ENCODE assay signal across 8 cellular contexts in genomic region chr7:1086588-1087461, GRCh38. TPM values are rescaled to one million over a fixed set of nuclear protein-coding genes. Genes with fewer than 3 reads are reported as not detected.
DNase-seq lines count a peak whose midpoint lies in the region; ATAC-seq and TF ChIP-seq lines count a peak whose summit lies in the region.

No MANE protein-coding gene starts in this region.

- peak overlapping the region; percentile 66 for H3K4me3 Mint-ChIP-seq in activated T-helper 17 cell treated with anti-CD3 and anti-CD28 coated beads, Interleukin-2, amount 50 U/mL, for 72 hours
- H3K4me3 Mint-ChIP-seq in nephron progenitor cell, result peak overlapping the region; percentile 78

- peak; percentile 72 for ATAC-seq in GM18909 (IDR thresholded peaks at IDR 0.05; ENCODE audit: poor library complexity, unreplicated experiment)
- peak; percentile 58 for ATAC-seq in HG03139 (IDR thresholded peaks at IDR 0.05; ENCODE audit: unreplicated experiment)
- ATAC-seq in Panc1, result peak; percentile 85
- ATAC-seq in activated T-helper 17 cell treated with anti-CD3 and anti-CD28 coated beads, Interleukin-2, amount 50 U/mL, for 72 hours (replicated peaks), result peak; percentile 91

- peak overlapping the region; percentile 74 for H3K27ac ChIP-seq in Panc1 (ENCODE audit: low read length)
- H3K27ac ChIP-seq in stomach smooth muscle (ENCODE audit: low read length), result peak overlapping the region; percentile 11

- H3K9me3 Mint-ChIP-seq in activated T-helper 17 cell treated with anti-CD3 and anti-CD28 coated beads, Interleukin-2, amount 50 U/mL, for 72 hours, result no peaks in the 10 kb centered on the region
- no peaks in the 10 kb centered on the region for H3K9me3 Mint-ChIP-seq in nephron progenitor cell

- peaks cover 2% of the 10 kb centered on the region for H3K4me1 Mint-ChIP-seq in activated T-helper 17 cell treated with anti-CD3 and anti-CD28 coated beads, Interleukin-2, amount 50 U/mL, for 72 hours
- peaks cover 76% of the 10 kb centered on the region for H3K4me1 Mint-ChIP-seq in nephron progenitor cell

- no peaks in the 10 kb centered on the region for H3K36me3 Mint-ChIP-seq in activated T-helper 17 cell treated with anti-CD3 and anti-CD28 coated beads, Interleukin-2, amount 50 U/mL, for 72 hours (ENCODE audit: low read depth)
- H3K36me3 Mint-ChIP-seq in nephron progenitor cell (ENCODE audit: low read depth), result peaks cover 3% of the 10 kb centered on the region

- peak; percentile 58 for DNase-seq in AG10803 (ENCODE audit: low read depth)
- DNase-seq in Panc1 (ENCODE audit: low read depth, low spot score), result no peak
- DNase-seq in fibroblast of the aortic adventitia (ENCODE audit: low read depth), result peak; percentile 66
- peak; percentile 87 for DNase-seq in nephron progenitor cell

- H3K4me3 ChIP-seq in AG10803 (ENCODE audit: low read length), result peak overlapping the region; percentile 65
- peak overlapping the region; percentile 48 to 70 for H3K4me3 ChIP-seq in Panc1 (ENCODE audit: low read depth in 2 of 2, low read length in 2 of 2)
- peak overlapping the region; percentile 68 for H3K4me3 ChIP-seq in fibroblast of the aortic adventitia (ENCODE audit: low read depth, low read length)
- peak overlapping the region; percentile 55 to 80 for H3K4me3 ChIP-seq in stomach smooth muscle (ENCODE audit: low read length in 2 of 2)

- H3K27me3 Mint-ChIP-seq in activated T-helper 17 cell treated with anti-CD3 and anti-CD28 coated beads, Interleukin-2, amount 50 U/mL, for 72 hours, result no peaks in the 10 kb centered on the region
- peaks cover 4% of the 10 kb centered on the region for H3K27me3 Mint-ChIP-seq in nephron progenitor cell (ENCODE audit: low read depth, poor library complexity)

- CTCF ChIA-PET in Panc1 (lab: Charles Lee), result interaction anchor here (0.6 to 1.3 kb wide), 5 partner anchors 13 to 324 kb away, joined by 4 to 8 read pairs (median 6); no protein-coding TSS in a partner anchor

- POLR2A ChIA-PET in Panc1 (lab: Charles Lee), result interaction anchor here (0.7 kb wide), 1 partner anchor 80 kb away, joined by 5 read pairs; no protein-coding TSS in a partner anchor

- H3K36me3 ChIP-seq in Panc1 (ENCODE audit: control insufficient read depth, insufficient read depth, low read length) (no peaks in the 10 kb centered on the region), stomach smooth muscle (ENCODE audit: control insufficient read depth in 2 of 2, insufficient read depth in 2 of 2, low read length in 2 of 2) (peaks cover 4 to 5% of the 10 kb centered on the region in 2 donors)

- H3K27me3 ChIP-seq in Panc1 (ENCODE audit: control insufficient read depth, insufficient read depth, low read length) (no peaks in the 10 kb centered on the region), stomach smooth muscle (ENCODE audit: control insufficient read depth in 1 of 2, insufficient read depth in 2 of 2, low read length in 2 of 2) (no peaks in the 10 kb centered on the region)

- H3K9me3 ChIP-seq in Panc1 (ENCODE audit: control insufficient read depth, insufficient read depth, low read depth, low read length) (no peaks in the 10 kb centered on the region), stomach smooth muscle (ENCODE audit: control insufficient read depth in 2 of 2, low read length in 2 of 2) (no peaks in the 10 kb centered on the region)

- BruUV-seq in Panc1 (replicated peaks; lab: Mats Ljungman, UMichigan), result no TSS peak

- TF ChIP-seq CTCF in AG10803 (conservative IDR thresholded peaks at IDR 0.05; ENCODE audit: low read length) (peak; percentile 62), Panc1 (IDR thresholded peaks at IDR 0.05) (peak; percentile 99), fibroblast of the aortic adventitia (IDR thresholded peaks at IDR 0.05; ENCODE audit: insufficient read depth, low read length) (peak; percentile 76), nephron progenitor cell (IDR thresholded peaks at IDR 0.05) (peak; percentile 94)

- no peak overlapping the region for H3K27ac Mint-ChIP-seq in activated T-helper 17 cell treated with anti-CD3 and anti-CD28 coated beads, Interleukin-2, amount 50 U/mL, for 72 hours
- peak overlapping the region; percentile 60 for H3K27ac Mint-ChIP-seq in nephron progenitor cell

- in situ Hi-C loops in Panc1 (cut with HindIII; ENCODE audit: low pct_unique_long_range_greater_than_20kb, low sequenced_read_pairs), result no loop called here

- H3K9ac ChIP-seq in stomach smooth muscle (ENCODE audit: low read length in 2 of 2), result peak overlapping the region; percentile 12 to 55

- intact Hi-C loops in Panc1 (cut with micrococcal nuclease; ENCODE audit: unreplicated experiment), result no loop called here

- H3K4me1 ChIP-seq in Panc1 (ENCODE audit: control insufficient read depth, insufficient read depth, low read length) (peaks cover 41% of the 10 kb centered on the region), stomach smooth muscle (ENCODE audit: control insufficient read depth, insufficient read depth, low read length) (peaks cover 31% of the 10 kb centered on the region)

RNA-seq across cellular contexts. Expression of gene GPER1, which starts 1.1 kb away (rescaled TPM):
- total RNA-seq in Panc1 (2021; ENCODE audit: unreplicated experiment), result 2.9 TPM
- polyA plus RNA-seq in Panc1 (2012; ENCODE audit: insufficient read length), result 3.9 TPM
- 1 to 10 TPM in 1 of 2 donors, under 1 TPM in 1; 0.24 to 1.1 TPM for total RNA-seq in activated T-helper 17 cell treated with anti-CD3 and anti-CD28 coated beads, Interleukin-2, amount 50 U/mL, for 72 hours
- total RNA-seq in fibroblast of the aortic adventitia (ENCODE audit: low replicate concordance), result 2.9 and 6.4 TPM in 2 replicates

RNA-seq across cellular contexts. Expression of gene GPR146, which starts 42.5 kb away (rescaled TPM):
- total RNA-seq in Panc1 (2021; ENCODE audit: unreplicated experiment), result 2.9 TPM
- polyA plus RNA-seq in Panc1 (2012; ENCODE audit: insufficient read length), result 3.6 TPM
- total RNA-seq in activated T-helper 17 cell treated with anti-CD3 and anti-CD28 coated beads, Interleukin-2, amount 50 U/mL, for 72 hours, result 10 to 100 TPM in 1 of 2 donors, 1 to 10 TPM in 1; 2.0 to 14.9 TPM
- total RNA-seq in fibroblast of the aortic adventitia (ENCODE audit: low replicate concordance), result 1.2 and 1.6 TPM in 2 replicates
